2 cellular contexts compared by ENCODE assay signal in genomic region chr22:50446708-50447575, GRCh38.
TF ChIP-seq lines count a peak whose summit lies in the region.

No MANE protein-coding gene starts in this region.

TF ChIP-seq in GM12878, 131 proteins besides CTCF, POLR2A, EP300 and RAD21:
- TF ChIP-seq CEBPB (IDR thresholded peaks at IDR 0.05; ENCODE audit: borderline replicate concordance in 1 of 2, low read depth in 2 of 2, low read length in 2 of 2) (no peak), CUX1 (IDR thresholded peaks at IDR 0.05; ENCODE audit: insufficient replicate concordance, low read depth, low read length) (no peak), SMAD1 (IDR thresholded peaks at IDR 0.05; ENCODE audit: low read depth, partially characterized antibody) (no peak), STAT1 (conservative IDR thresholded peaks at IDR 0.05) (no peak), ZNF622 (IDR thresholded peaks at IDR 0.05) (no peak), NR2C2 (IDR thresholded peaks at IDR 0.05; ENCODE audit: borderline replicate concordance, control insufficient read depth, insufficient read length, low read depth) (no peak), ZNF592 (IDR thresholded peaks at IDR 0.05) (no peak), ZBED1 (IDR thresholded peaks at IDR 0.05; ENCODE audit: borderline replicate concordance) (no peak), HCFC1 (IDR thresholded peaks at IDR 0.05; ENCODE audit: low read length) (no peak), TARDBP (IDR thresholded peaks at IDR 0.05; ENCODE audit: borderline replicate concordance) (no peak), E4F1 (IDR thresholded peaks at IDR 0.05; ENCODE audit: borderline replicate concordance, partially characterized antibody) (no peak), RAD51 (IDR thresholded peaks at IDR 0.05) (no peak)

TF ChIP-seq in HepG2, 621 proteins besides CTCF, POLR2A, EP300 and RAD21 (continues in another document):
- no peak for TF ChIP-seq ZNF839 (CRISPR knock-in tag; IDR thresholded peaks at IDR 0.05; ENCODE audit: borderline replicate concordance)
- no peak for TF ChIP-seq HOMEZ (CRISPR knock-in tag; IDR thresholded peaks at IDR 0.05; ENCODE audit: low read depth)
- TF ChIP-seq SOX5 (CRISPR knock-in tag; IDR thresholded peaks at IDR 0.05; ENCODE audit: borderline replicate concordance): no peak
- no peak for TF ChIP-seq HNRNPH1 (optimal IDR thresholded peaks at IDR 0.05; ENCODE audit: low read depth, low read length)
- TF ChIP-seq ZIK1 (CRISPR knock-in tag; IDR thresholded peaks at IDR 0.05; ENCODE audit: borderline replicate concordance, low read depth): no peak
- TF ChIP-seq AKAP8 (CRISPR knock-in tag; IDR thresholded peaks at IDR 0.05): peak; percentile 79; the same call in 1 of the 2 replicates
- no peak for TF ChIP-seq ZNF34 (CRISPR knock-in tag; IDR thresholded peaks at IDR 0.05; ENCODE audit: borderline replicate concordance)
- TF ChIP-seq GLI4 (CRISPR knock-in tag; IDR thresholded peaks at IDR 0.05; ENCODE audit: borderline replicate concordance): no peak
- no peak for TF ChIP-seq HDAC6 (IDR thresholded peaks at IDR 0.05; ENCODE audit: low read depth, low read length)
- no peak for TF ChIP-seq ZNF737 (CRISPR knock-in tag; IDR thresholded peaks at IDR 0.05; ENCODE audit: borderline replicate concordance)
- TF ChIP-seq MIER2 (CRISPR knock-in tag; IDR thresholded peaks at IDR 0.05): no peak
- no peak for TF ChIP-seq ZNF460 (CRISPR knock-in tag; IDR thresholded peaks at IDR 0.05; ENCODE audit: borderline replicate concordance)
- TF ChIP-seq ZNF143 (CRISPR knock-in tag; IDR thresholded peaks at IDR 0.05): no peak
- no peak for TF ChIP-seq ZBTB26 (CRISPR knock-in tag; IDR thresholded peaks at IDR 0.05; ENCODE audit: borderline replicate concordance)
- TF ChIP-seq RARA (CRISPR knock-in tag; IDR thresholded peaks at IDR 0.05): no peak
- no peak for TF ChIP-seq MBNL3 (CRISPR knock-in tag; conservative IDR thresholded peaks at IDR 0.05)
- TF ChIP-seq ZBTB38 (CRISPR knock-in tag; IDR thresholded peaks at IDR 0.05): 0 out of 2 replicates have a peak, but pooled peaks have one; percentile 29
- TF ChIP-seq U2AF2 (IDR thresholded peaks at IDR 0.05; ENCODE audit: low read depth, low read length): no peak
- no peak for TF ChIP-seq KLF6 (CRISPR knock-in tag; IDR thresholded peaks at IDR 0.05)
- peak; percentile 77 for TF ChIP-seq AGO2 (optimal IDR thresholded peaks at IDR 0.05; ENCODE audit: low read depth, low read length)
- no peak for TF ChIP-seq MAZ (IDR thresholded peaks at IDR 0.05; ENCODE audit: borderline replicate concordance, low read depth, low read length)
- TF ChIP-seq MAZ (CRISPR knock-in tag; IDR thresholded peaks at IDR 0.05; ENCODE audit: low read depth): no peak
- TF ChIP-seq ZNF775 (CRISPR knock-in tag; IDR thresholded peaks at IDR 0.05; ENCODE audit: borderline replicate concordance): no peak
- TF ChIP-seq CENPT (CRISPR knock-in tag; IDR thresholded peaks at IDR 0.05; ENCODE audit: low read depth): no peak
- no peak for TF ChIP-seq SNAI1 (CRISPR knock-in tag; IDR thresholded peaks at IDR 0.05; ENCODE audit: borderline replicate concordance)
- TF ChIP-seq CBX2 (IDR thresholded peaks at IDR 0.05; ENCODE audit: low read depth, low read length): no peak
- TF ChIP-seq CBX2 (CRISPR knock-in tag; IDR thresholded peaks at IDR 0.05; ENCODE audit: low read depth): no peak
- no peak for TF ChIP-seq FOXO1 (CRISPR knock-in tag; IDR thresholded peaks at IDR 0.05)
- no peak for TF ChIP-seq RBAK (CRISPR knock-in tag; IDR thresholded peaks at IDR 0.05)
- peak; percentile 68 for TF ChIP-seq AGO1 (IDR thresholded peaks at IDR 0.05; ENCODE audit: low read depth, low read length, poor library complexity, severe bottlenecking)
- TF ChIP-seq ZBTB3 (CRISPR knock-in tag; IDR thresholded peaks at IDR 0.05; ENCODE audit: borderline replicate concordance, low read depth): no peak
- TF ChIP-seq REST (IDR thresholded peaks at IDR 0.05; ENCODE audit: borderline replicate concordance in 1 of 2, low read depth in 1 of 2, low read length in 2 of 2): no peak
- TF ChIP-seq FOXP4 (CRISPR knock-in tag; IDR thresholded peaks at IDR 0.05): no peak
- TF ChIP-seq BRCA1 (CRISPR knock-in tag; IDR thresholded peaks at IDR 0.05): no peak
- no peak for TF ChIP-seq ZNF691 (CRISPR knock-in tag; IDR thresholded peaks at IDR 0.05; ENCODE audit: borderline replicate concordance, low read depth)
- no peak for TF ChIP-seq IRF9 (CRISPR knock-in tag; IDR thresholded peaks at IDR 0.05; ENCODE audit: borderline replicate concordance)
- no peak for TF ChIP-seq PHF8 (CRISPR knock-in tag; IDR thresholded peaks at IDR 0.05)
- TF ChIP-seq ZNF687 (CRISPR knock-in tag; IDR thresholded peaks at IDR 0.05): 0 out of 2 replicates have a peak, but pooled peaks have one; percentile 5
- no peak for TF ChIP-seq SOX13 (IDR thresholded peaks at IDR 0.05)
- TF ChIP-seq SOX13 (CRISPR knock-in tag; conservative IDR thresholded peaks at IDR 0.05 in 1 of 2, IDR thresholded peaks at IDR 0.05 in 1 of 2): no peak
- no peak for TF ChIP-seq FOXA1 (IDR thresholded peaks at IDR 0.05)
- TF ChIP-seq FOXA1 (CRISPR knock-in tag; IDR thresholded peaks at IDR 0.05): no peak
- no peak for TF ChIP-seq ATM (IDR thresholded peaks at IDR 0.05; ENCODE audit: borderline replicate concordance)
- TF ChIP-seq ZNF276 (CRISPR knock-in tag; IDR thresholded peaks at IDR 0.05; ENCODE audit: low read depth): no peak
- no peak for TF ChIP-seq SMARCE1 (IDR thresholded peaks at IDR 0.05; ENCODE audit: borderline replicate concordance)
